ENCODE assay signal across 9 cellular contexts in genomic region chr6:135094403-135094821, GRCh38. TPM values are rescaled to one million over a fixed set of nuclear protein-coding genes. Genes with fewer than 3 reads are reported as not detected.
DNase-seq lines count a peak whose midpoint lies in the region; ATAC-seq lines count a peak whose summit lies in the region.
"Had no signal": no experiment of that assay in that cellular context is flagged by ENCODE, and none has a peak within 500 bp of the region (broad histone marks: within the 10 kb centered on the region; RNA-seq: fewer than 3 reads in every experiment).

No MANE protein-coding gene starts in this region.

- POLR2A ChIA-PET in activated CD4-positive, alpha-beta memory T cell treated with anti-CD3 and anti-CD28 coated beads, Interleukin-2, amount 10 ng/mL, durations not matched to agents 7 days and 5 days (lab: Charles Lee): interaction anchor here (1.0 to 2.3 kb wide), 10 partner anchors 9 to 86 kb away, joined by 3 to 16 read pairs (median 6); partner anchors contain the start of genes HBS1L and MYB

- H3K27me3 Mint-ChIP-seq in activated CD4-positive, alpha-beta memory T cell treated with anti-CD3 and anti-CD28 coated beads, Interleukin-2, amount 10 ng/mL, durations not matched to agents 7 days and 5 days: no peaks in the 10 kb centered on the region
- no peaks in the 10 kb centered on the region for H3K27me3 Mint-ChIP-seq in stimulated activated naive B cell treated with anti-CD40 and anti-IgM and Interleukin-4, amounts not matched to agents 10 μg/mL and 1 μg/mL and 100 μg/mL, for 72 hours

- peak; percentile 58 for ATAC-seq in HG03095 (IDR thresholded peaks at IDR 0.05; ENCODE audit: unreplicated experiment)
- ATAC-seq in stimulated activated naive B cell treated with anti-CD40 and anti-IgM and Interleukin-4, amounts not matched to agents 10 μg/mL and 1 μg/mL and 100 μg/mL, for 72 hours (replicated peaks): peak; percentile 84 to 89

- H3K9me3 Mint-ChIP-seq in activated CD4-positive, alpha-beta memory T cell treated with anti-CD3 and anti-CD28 coated beads, Interleukin-2, amount 10 ng/mL, durations not matched to agents 7 days and 5 days: no peaks in the 10 kb centered on the region
- H3K9me3 Mint-ChIP-seq in stimulated activated naive B cell treated with anti-CD40 and anti-IgM and Interleukin-4, amounts not matched to agents 10 μg/mL and 1 μg/mL and 100 μg/mL, for 72 hours: no peaks in the 10 kb centered on the region

- DNase-seq in activated CD8-positive, alpha-beta memory T cell treated with anti-CD3 and anti-CD28 coated beads, Interleukin-2, amount 50 U/mL, for 1 hour (ENCODE audit: extremely low read depth): peak; percentile 42
- DNase-seq in activated CD8-positive, alpha-beta memory T cell treated with anti-CD3 and anti-CD28 coated beads, Interleukin-2, amount 50 U/mL, for 48 hours: no peak
- DNase-seq in activated CD4-positive, alpha-beta memory T cell treated with anti-CD3 and anti-CD28 coated beads, Interleukin-2, amount 10 ng/mL, durations not matched to agents 7 days and 5 days: peak; percentile 37
- DNase-seq in stimulated activated naive B cell treated with anti-CD40 and anti-IgM and Interleukin-4, amounts not matched to agents 10 μg/mL and 1 μg/mL and 100 μg/mL, for 72 hours: no peak
- DNase-seq in midbrain (lab: John Stamatoyannopoulos, UW) (no peak), HCEC 1CT (no peak), amniotic stem cell (lab: John Stamatoyannopoulos, UW) (no peak)
- DNase-seq: NCI-H1105 treated with DMSO at 0.1 percent for 48 hours had no signal

- peak overlapping the region; percentile 38 for H3K4me3 Mint-ChIP-seq in activated CD4-positive, alpha-beta memory T cell treated with anti-CD3 and anti-CD28 coated beads, Interleukin-2, amount 10 ng/mL, durations not matched to agents 7 days and 5 days
- peak overlapping the region in 1 of 2 donors; percentile 51 for H3K4me3 Mint-ChIP-seq in stimulated activated naive B cell treated with anti-CD40 and anti-IgM and Interleukin-4, amounts not matched to agents 10 μg/mL and 1 μg/mL and 100 μg/mL, for 72 hours

- H3K36me3 Mint-ChIP-seq in activated CD4-positive, alpha-beta memory T cell treated with anti-CD3 and anti-CD28 coated beads, Interleukin-2, amount 10 ng/mL, durations not matched to agents 7 days and 5 days (ENCODE audit: low read depth): peaks cover 4% of the 10 kb centered on the region
- H3K36me3 Mint-ChIP-seq in stimulated activated naive B cell treated with anti-CD40 and anti-IgM and Interleukin-4, amounts not matched to agents 10 μg/mL and 1 μg/mL and 100 μg/mL, for 72 hours: no peaks in the 10 kb centered on the region

- H3K4me1 Mint-ChIP-seq in activated CD4-positive, alpha-beta memory T cell treated with anti-CD3 and anti-CD28 coated beads, Interleukin-2, amount 10 ng/mL, durations not matched to agents 7 days and 5 days: peaks cover 47% of the 10 kb centered on the region
- peaks cover 9 to 33% of the 10 kb centered on the region in 2 donors for H3K4me1 Mint-ChIP-seq in stimulated activated naive B cell treated with anti-CD40 and anti-IgM and Interleukin-4, amounts not matched to agents 10 μg/mL and 1 μg/mL and 100 μg/mL, for 72 hours

- peak overlapping the region; percentile 92 for H3K27ac Mint-ChIP-seq in activated CD4-positive, alpha-beta memory T cell treated with anti-CD3 and anti-CD28 coated beads, Interleukin-2, amount 10 ng/mL, durations not matched to agents 7 days and 5 days
- H3K27ac Mint-ChIP-seq in stimulated activated naive B cell treated with anti-CD40 and anti-IgM and Interleukin-4, amounts not matched to agents 10 μg/mL and 1 μg/mL and 100 μg/mL, for 72 hours: no peak overlapping the region

- CTCF ChIA-PET in activated CD4-positive, alpha-beta memory T cell treated with anti-CD3 and anti-CD28 coated beads, Interleukin-2, amount 10 ng/mL, durations not matched to agents 7 days and 5 days (lab: Charles Lee): interaction anchor here (0.7 to 2.1 kb wide), 9 partner anchors 8 to 937 kb away, joined by 3 to 9 read pairs (median 5); partner anchors contain the start of gene HBS1L

RNA-seq across cellular contexts. Expression of gene HBS1L, which starts 39.8 kb away (rescaled TPM):
- total RNA-seq in activated CD4-positive, alpha-beta memory T cell treated with anti-CD3 and anti-CD28 coated beads, Interleukin-2, amount 10 ng/mL, durations not matched to agents 7 days and 5 days: 10 to 100 TPM; 90.3 to 91.6 TPM

Comparison
In these comparisons a context has a peak if more than half of its experiments do, and no peak if none do; other contexts are left out.
1. DNase-seq: peak in activated CD8-positive, alpha-beta memory T cell treated with anti-CD3 and anti-CD28 coated beads, Interleukin-2, amount 50 U/mL, for 1 hour (single experiment) and activated CD4-positive, alpha-beta memory T cell treated with anti-CD3 and anti-CD28 coated beads, Interleukin-2, amount 10 ng/mL, durations not matched to agents 7 days and 5 days (single experiment); none in activated CD8-positive, alpha-beta memory T cell treated with anti-CD3 and anti-CD28 coated beads, Interleukin-2, amount 50 U/mL, for 48 hours (single experiment), stimulated activated naive B cell treated with anti-CD40 and anti-IgM and Interleukin-4, amounts not matched to agents 10 μg/mL and 1 μg/mL and 100 μg/mL, for 72 hours (single experiment), midbrain (single experiment), HCEC 1CT (single experiment) and amniotic stem cell (single experiment).